In the genomic region with DNA sequence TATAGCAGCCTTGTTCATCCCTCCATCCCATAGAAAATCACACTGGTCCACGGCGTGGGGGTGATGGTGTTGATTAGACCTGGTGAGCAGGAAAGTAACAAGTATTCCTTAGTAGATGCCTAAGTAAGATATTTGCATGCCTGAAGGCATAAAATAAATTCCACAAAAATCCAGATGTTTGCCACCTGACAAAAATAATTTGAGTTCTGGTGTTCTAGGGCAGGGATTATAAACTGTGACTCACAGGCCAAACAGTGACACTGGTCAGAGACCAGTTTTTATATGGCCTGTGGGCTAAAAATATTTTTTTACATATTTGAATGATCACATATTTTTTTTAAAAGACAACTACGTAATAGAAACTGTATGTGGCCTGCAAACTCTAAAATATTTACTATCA, we compare ENCODE assay signal across 20 cellular contexts.
A peak's percentile ranks its signal among the peaks of the same experiment; 100 is the strongest.
DNase-seq lines count a peak whose midpoint lies in the region; ATAC-seq and TF ChIP-seq lines count a peak whose summit lies in the region.
"Had no signal": no experiment of that assay in that cellular context is flagged by ENCODE, and none has a peak within 500 bp of the region (broad histone marks: within the 10 kb centered on the region; RNA-seq: fewer than 3 reads in every experiment).

No MANE protein-coding gene starts in this region.

- H3K4me3 Mint-ChIP-seq in activated naive CD8-positive, alpha-beta T cell treated with anti-CD3 and anti-CD28 coated beads, Interleukin-2, amount 50 U/mL, for 24 hours: no peak overlapping the region
- no peak overlapping the region for H3K4me3 Mint-ChIP-seq in stimulated activated memory B cell treated with anti-CD40 and anti-IgM and Interleukin-4, amounts not matched to agents 10 μg/mL and 1 μg/mL and 100 μg/mL, for 72 hours
- H3K4me3 Mint-ChIP-seq: CD8-positive, alpha-beta memory T cell; IgD-negative memory B cell had no signal

- H3K9me3 Mint-ChIP-seq in activated naive CD8-positive, alpha-beta T cell treated with anti-CD3 and anti-CD28 coated beads, Interleukin-2, amount 50 U/mL, for 24 hours: no peaks in the 10 kb centered on the region
- H3K9me3 Mint-ChIP-seq in stimulated activated memory B cell treated with anti-CD40 and anti-IgM and Interleukin-4, amounts not matched to agents 10 μg/mL and 1 μg/mL and 100 μg/mL, for 72 hours: peaks cover 3% of the 10 kb centered on the region
- H3K9me3 Mint-ChIP-seq: H9, IgD-negative memory B cell had no signal

- H3K9ac ChIP-seq in PC-3 (ENCODE audit: low read length): no peak overlapping the region

- H3K79me2 ChIP-seq in PC-3 (ENCODE audit: low read length): no peaks in the 10 kb centered on the region

- peaks cover 41% of the 10 kb centered on the region for H3K4me1 ChIP-seq in PC-3 (ENCODE audit: insufficient read depth, low read length)

- POLR2A ChIA-PET in PC-3 (lab: Charles Lee; ENCODE audit: unreplicated experiment): no interaction called here

- H3K9me3 ChIP-seq in PC-3 (ENCODE audit: low read length): no peaks in the 10 kb centered on the region
- H3K9me3 ChIP-seq: MG63 had no signal

- no peak overlapping the region for H3K27ac Mint-ChIP-seq in activated naive CD8-positive, alpha-beta T cell treated with anti-CD3 and anti-CD28 coated beads, Interleukin-2, amount 50 U/mL, for 24 hours
- no peak overlapping the region for H3K27ac Mint-ChIP-seq in stimulated activated memory B cell treated with anti-CD40 and anti-IgM and Interleukin-4, amounts not matched to agents 10 μg/mL and 1 μg/mL and 100 μg/mL, for 72 hours
- H3K27ac Mint-ChIP-seq: CD8-positive, alpha-beta memory T cell; IgD-negative memory B cell had no signal

- H3K4me3 ChIP-seq in PC-3 (ENCODE audit: low read length): no peak overlapping the region
- H3K4me3 ChIP-seq: MG63 had no signal

- DNase-seq in AG08395 (ENCODE audit: low spot score) (peak; percentile 47), GM03348 (ENCODE audit: low spot score) (peak; percentile 8), PC-3 (peak; percentile 68), myocyte (ENCODE audit: low read depth) (peak; percentile 18)
- no peak for DNase-seq in activated CD8-positive, alpha-beta memory T cell treated with anti-CD3 and anti-CD28 coated beads, Interleukin-2, amount 50 U/mL, for 4 hours
- DNase-seq in activated naive CD8-positive, alpha-beta T cell treated with anti-CD3 and anti-CD28 coated beads, Interleukin-2, amount 50 U/mL, for 24 hours: no peak
- DNase-seq in stimulated activated CD4-positive, alpha-beta T cell treated with anti-CD3 and anti-CD28 coated beads, Interleukin-4, amount 100 ng/mL, for 24 hours: no peak
- DNase-seq: C1 segment of cervical spinal cord; CD8-positive, alpha-beta memory T cell; DMS53; H9; Karpas-422; MG63; NCI-H1048; NCI-H1436; NCI-H2029; NCI-H345; NCI-H524 treated with DMSO at 0.1 percent for 48 hours had no signal

- CTCF ChIA-PET in PC-3 (lab: Charles Lee): no interaction called here

- no peaks in the 10 kb centered on the region for H3K27me3 ChIP-seq in PC-3 (ENCODE audit: low read length)
- H3K27me3 ChIP-seq: MG63 had no signal

- no peaks in the 10 kb centered on the region for H3F3A ChIP-seq in PC-3 (ENCODE audit: low read length, unreplicated experiment)

- H3K27me3 Mint-ChIP-seq in activated naive CD8-positive, alpha-beta T cell treated with anti-CD3 and anti-CD28 coated beads, Interleukin-2, amount 50 U/mL, for 24 hours: no peaks in the 10 kb centered on the region
- no peaks in the 10 kb centered on the region for H3K27me3 Mint-ChIP-seq in stimulated activated memory B cell treated with anti-CD40 and anti-IgM and Interleukin-4, amounts not matched to agents 10 μg/mL and 1 μg/mL and 100 μg/mL, for 72 hours
- H3K27me3 Mint-ChIP-seq: CD8-positive, alpha-beta memory T cell; IgD-negative memory B cell had no signal

- BruUV-seq in PC-3 (replicated peaks; lab: Mats Ljungman, UMichigan): no TSS peak

- peak; percentile 20 for ATAC-seq in PC-3
- ATAC-seq in activated naive CD8-positive, alpha-beta T cell treated with anti-CD3 and anti-CD28 coated beads, Interleukin-2, amount 50 U/mL, for 24 hours: no peak
- ATAC-seq in stimulated activated memory B cell treated with anti-CD40 and anti-IgM and Interleukin-4, amounts not matched to agents 10 μg/mL and 1 μg/mL and 100 μg/mL, for 72 hours: no peak

- no peaks in the 10 kb centered on the region for H4K20me1 ChIP-seq in PC-3 (ENCODE audit: low read length)

- intact Hi-C loops in PC-3 (cut with micrococcal nuclease): no loop called here

- H3K27ac ChIP-seq in PC-3 (ENCODE audit: low read length): peak overlapping the region; percentile 85

- no peak overlapping the region for H2AFZ ChIP-seq in PC-3 (ENCODE audit: low read length)

- H3K36me3 Mint-ChIP-seq in activated naive CD8-positive, alpha-beta T cell treated with anti-CD3 and anti-CD28 coated beads, Interleukin-2, amount 50 U/mL, for 24 hours (ENCODE audit: low read depth): no peaks in the 10 kb centered on the region
- no peaks in the 10 kb centered on the region for H3K36me3 Mint-ChIP-seq in stimulated activated memory B cell treated with anti-CD40 and anti-IgM and Interleukin-4, amounts not matched to agents 10 μg/mL and 1 μg/mL and 100 μg/mL, for 72 hours
- H3K36me3 Mint-ChIP-seq: CD8-positive, alpha-beta memory T cell; IgD-negative memory B cell had no signal

- peak overlapping the region; percentile 51; the same call in 1 of the 2 replicates for H3K4me2 ChIP-seq in PC-3 (ENCODE audit: low read length)

- no peaks in the 10 kb centered on the region for H3K36me3 ChIP-seq in PC-3 (ENCODE audit: low read depth, low read length)
- H3K36me3 ChIP-seq: MG63 had no signal

- no peaks in the 10 kb centered on the region; the same call in 1 of the 2 replicates for H3K9me2 ChIP-seq in PC-3 (replicated peaks; ENCODE audit: low read length)

- H3K4me1 Mint-ChIP-seq in activated naive CD8-positive, alpha-beta T cell treated with anti-CD3 and anti-CD28 coated beads, Interleukin-2, amount 50 U/mL, for 24 hours: no peaks in the 10 kb centered on the region
- no peaks in the 10 kb centered on the region for H3K4me1 Mint-ChIP-seq in stimulated activated memory B cell treated with anti-CD40 and anti-IgM and Interleukin-4, amounts not matched to agents 10 μg/mL and 1 μg/mL and 100 μg/mL, for 72 hours
- H3K4me1 Mint-ChIP-seq: CD8-positive, alpha-beta memory T cell; IgD-negative memory B cell had no signal

- TF ChIP-seq CTCF in PC-3 (conservative IDR thresholded peaks at IDR 0.05; ENCODE audit: low read depth, low read length): no peak

Comparison
In these comparisons a context has a peak if more than half of its experiments do, and no peak if none do; other contexts are left out.
1. DNase-seq: peak in AG08395 (single experiment), GM03348 (single experiment), PC-3 (single experiment) and myocyte (single experiment); none in activated CD8-positive, alpha-beta memory T cell treated with anti-CD3 and anti-CD28 coated beads, Interleukin-2, amount 50 U/mL, for 4 hours (single experiment), activated naive CD8-positive, alpha-beta T cell treated with anti-CD3 and anti-CD28 coated beads, Interleukin-2, amount 50 U/mL, for 24 hours (single experiment) and stimulated activated CD4-positive, alpha-beta T cell treated with anti-CD3 and anti-CD28 coated beads, Interleukin-4, amount 100 ng/mL, for 24 hours (single experiment).